ENCODE assay signal across 26 cellular contexts in the genomic region with DNA sequence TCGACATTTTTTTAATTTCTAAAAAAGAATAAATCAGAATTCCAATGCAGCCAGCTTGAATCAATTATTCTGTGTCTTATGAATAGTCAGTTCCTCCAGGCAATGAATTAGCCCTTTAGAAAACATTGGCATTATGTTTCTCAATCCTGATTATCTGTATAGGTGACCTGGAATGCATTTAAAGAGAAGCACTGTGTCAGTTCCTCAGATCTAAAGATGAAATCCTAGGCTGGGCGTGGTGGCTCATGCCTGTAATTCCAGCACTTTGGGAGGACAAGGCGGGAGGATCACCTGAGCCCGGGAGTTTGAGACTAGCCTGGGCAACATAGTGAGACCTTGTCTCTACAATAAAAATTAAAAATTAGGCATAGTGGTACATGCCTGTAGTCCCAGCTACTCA. TPM values are rescaled to one million over a fixed set of nuclear protein-coding genes. Genes with fewer than 3 reads are reported as not detected.
DNase-seq lines count a peak whose midpoint lies in the region; FAIRE-seq and TF ChIP-seq lines count a peak whose summit lies in the region.
"Had no signal": no experiment of that assay in that cellular context is flagged by ENCODE, and none has a peak within 500 bp of the region (broad histone marks: within the 10 kb centered on the region; RNA-seq: fewer than 3 reads in every experiment).

No MANE protein-coding gene starts in this region.

- intact Hi-C loops in endothelial cell of umbilical vein (cut with micrococcal nuclease) = no loop called here

- H3K79me2 ChIP-seq in endothelial cell of umbilical vein (ENCODE audit: control insufficient read depth, insufficient read depth, low read length) (no peaks in the 10 kb centered on the region), trophoblast cell (ENCODE audit: control insufficient read depth, insufficient read depth, low read length, poor library complexity) (no peaks in the 10 kb centered on the region)

- no peak overlapping the region for H4K12ac ChIP-seq in trophoblast cell (ENCODE audit: low read depth, low read length)

- H4K8ac ChIP-seq in trophoblast cell (ENCODE audit: low read depth, low read length) = no peak overlapping the region

- H2BK12ac ChIP-seq in trophoblast cell (ENCODE audit: low read length) = no peak overlapping the region

- H2AFZ ChIP-seq in endothelial cell of umbilical vein (ENCODE audit: low read depth, low read length) = no peak overlapping the region
- no peak overlapping the region for H2AFZ ChIP-seq in trophoblast cell (ENCODE audit: insufficient read depth, low read length, poor library complexity)

- H3K4me1 Mint-ChIP-seq in activated CD4-positive, alpha-beta T cell treated with anti-CD3 and anti-CD28 coated beads, Interleukin-2, amount 10 ng/mL, durations not matched to agents 7 days and 5 days = no peaks in the 10 kb centered on the region
- H3K4me1 Mint-ChIP-seq: CD14-positive monocyte; CD8-positive, alpha-beta memory T cell had no signal

- POLR2A ChIA-PET in endothelial cell of umbilical vein (lab: Charles Lee) = no interaction called here
- POLR2A ChIA-PET in activated CD4-positive, alpha-beta T cell treated with anti-CD3 and anti-CD28 coated beads, Interleukin-2, amount 10 ng/mL, durations not matched to agents 7 days and 5 days (lab: Charles Lee) = no interaction called here

- H3K4me2 ChIP-seq in endothelial cell of umbilical vein (ENCODE audit: insufficient read depth, low read length) (no peak overlapping the region), trophoblast cell (ENCODE audit: low read length) (no peak overlapping the region)
- H3K4me2 ChIP-seq: BLaER1 had no signal

- dilution Hi-C loops in endothelial cell of umbilical vein (cut with MboI; ENCODE audit: extremely low pct_ligation_motif_present, low sequenced_read_pairs) = no loop called here

- peaks cover 19% of the 10 kb centered on the region for H3K36me3 Mint-ChIP-seq in activated CD4-positive, alpha-beta T cell treated with anti-CD3 and anti-CD28 coated beads, Interleukin-2, amount 10 ng/mL, durations not matched to agents 7 days and 5 days (ENCODE audit: low read depth)
- H3K36me3 Mint-ChIP-seq: CD4-positive, alpha-beta memory T cell; CD4-positive, CD25-positive, alpha-beta regulatory T cell had no signal

- H3K9me3 ChIP-seq in HAP-1 (no peaks in the 10 kb centered on the region), SK-N-MC (ENCODE audit: low read depth, low read length) (no peaks in the 10 kb centered on the region), endothelial cell of umbilical vein (replicated peaks; ENCODE audit: control insufficient read depth, insufficient read depth, low read length) (no peaks in the 10 kb centered on the region), trophoblast cell (ENCODE audit: insufficient read depth, low read depth, low read length) (no peaks in the 10 kb centered on the region)
- H3K9me3 ChIP-seq: BE2C, BLaER1 had no signal

- H3K27ac Mint-ChIP-seq in activated CD4-positive, alpha-beta T cell treated with anti-CD3 and anti-CD28 coated beads, Interleukin-2, amount 10 ng/mL, durations not matched to agents 7 days and 5 days = no peak overlapping the region
- H3K27ac Mint-ChIP-seq: CD4-positive, alpha-beta memory T cell; CD4-positive, CD25-positive, alpha-beta regulatory T cell; CD8-positive, alpha-beta memory T cell had no signal

- TF ChIP-seq CTCF in endothelial cell of umbilical vein (IDR thresholded peaks at IDR 0.05; ENCODE audit: extremely low read depth in 1 of 2, insufficient read depth in 1 of 2, low read depth in 1 of 2, low read length in 2 of 2) = no peak

- in situ Hi-C loops in HAP-1 (cut with MboI; ENCODE audit: low sequenced_read_pairs) = no loop called here

- H3K9me3 Mint-ChIP-seq in activated CD4-positive, alpha-beta T cell treated with anti-CD3 and anti-CD28 coated beads, Interleukin-2, amount 10 ng/mL, durations not matched to agents 7 days and 5 days = no peaks in the 10 kb centered on the region
- H3K9me3 Mint-ChIP-seq: CD4-positive, CD25-positive, alpha-beta regulatory T cell; CD8-positive, alpha-beta memory T cell had no signal

- CTCF ChIA-PET in endothelial cell of umbilical vein (lab: Charles Lee) = interaction anchor here (0.9 to 1.1 kb wide), 2 partner anchors 10 to 186 kb away, joined by 3 read pairs; no protein-coding TSS in a partner anchor
- CTCF ChIA-PET in activated CD4-positive, alpha-beta T cell treated with anti-CD3 and anti-CD28 coated beads, Interleukin-2, amount 10 ng/mL, durations not matched to agents 7 days and 5 days (lab: Charles Lee) = interaction anchor here (0.6 to 1.2 kb wide), 2 partner anchors 11 to 22 kb away, joined by 3 read pairs; no protein-coding TSS in a partner anchor

- no CpG with 5 or more reads among the region's 4 CpGs for WGBS in trophoblast cell (ENCODE audit: extremely low coverage, insufficient coverage, insufficient read length)

- H3K79me1 ChIP-seq in trophoblast cell (ENCODE audit: low read length) = no peaks in the 10 kb centered on the region

- H4K20me1 ChIP-seq in endothelial cell of umbilical vein (replicated peaks; ENCODE audit: control insufficient read depth, extremely low read depth, insufficient read depth, low read length) = no peaks in the 10 kb centered on the region
- H4K20me1 ChIP-seq: BLaER1 had no signal

- no peaks in the 10 kb centered on the region for H3K27me3 Mint-ChIP-seq in activated CD4-positive, alpha-beta T cell treated with anti-CD3 and anti-CD28 coated beads, Interleukin-2, amount 10 ng/mL, durations not matched to agents 7 days and 5 days
- H3K27me3 Mint-ChIP-seq: CD4-positive, alpha-beta memory T cell; CD4-positive, CD25-positive, alpha-beta regulatory T cell; CD8-positive, alpha-beta memory T cell had no signal

- no peak overlapping the region for H3K4me3 Mint-ChIP-seq in activated CD4-positive, alpha-beta T cell treated with anti-CD3 and anti-CD28 coated beads, Interleukin-2, amount 10 ng/mL, durations not matched to agents 7 days and 5 days
- H3K4me3 Mint-ChIP-seq: CD14-positive monocyte; CD4-positive, alpha-beta memory T cell; CD4-positive, CD25-positive, alpha-beta regulatory T cell had no signal

- H3K9ac ChIP-seq in SK-N-MC (ENCODE audit: insufficient read length) (no peak overlapping the region), endothelial cell of umbilical vein (replicated peaks; ENCODE audit: extremely low read depth, insufficient read depth, low read length) (no peak overlapping the region), trophoblast cell (ENCODE audit: low read length) (no peak overlapping the region)
- H3K9ac ChIP-seq: BLaER1 had no signal

- H3K4me3 ChIP-seq in HAP-1 = no peak overlapping the region
- no peak overlapping the region for H3K4me3 ChIP-seq in SK-N-MC
- no peak overlapping the region for H3K4me3 ChIP-seq in endothelial cell of umbilical vein (replicated peaks in 1 of 3; ENCODE audit: insufficient read depth in 1 of 3, low read depth in 1 of 3, low read length in 3 of 3)
- H3K4me3 ChIP-seq in trophoblast cell (ENCODE audit: low read depth, low read length) = no peak overlapping the region
- H3K4me3 ChIP-seq: BLaER1 had no signal

- H3K14ac ChIP-seq in trophoblast cell (ENCODE audit: low read length) = no peak overlapping the region

- BruUV-seq in endothelial cell of umbilical vein (replicated peaks; lab: Mats Ljungman, UMichigan) = no TSS peak

- H3K27ac ChIP-seq in SK-N-MC (0 out of 2 replicates have a peak overlapping the region, but pooled peaks have one; percentile 51), endothelial cell of umbilical vein (ENCODE audit: insufficient read depth, low read depth, low read length) (no peak overlapping the region), trophoblast cell (ENCODE audit: low read depth, low read length) (no peak overlapping the region)
- H3K27ac ChIP-seq: BLaER1 had no signal

- H2BK5ac ChIP-seq in trophoblast cell (ENCODE audit: low read depth, low read length, poor library complexity) = no peak overlapping the region

- no peak overlapping the region for H2BK120ac ChIP-seq in trophoblast cell (ENCODE audit: insufficient read depth, low read length, poor library complexity)

- H3K4me1 ChIP-seq in HAP-1 (peaks cover 6% of the 10 kb centered on the region; the same call in 1 of the 2 replicates), endothelial cell of umbilical vein (ENCODE audit: control insufficient read depth, extremely low read depth, insufficient read depth, low read length) (peaks cover 4% of the 10 kb centered on the region), trophoblast cell (ENCODE audit: control insufficient read depth in 1 of 2, insufficient read depth in 2 of 2, low read length in 2 of 2) (peaks cover 0 to 3% of the 10 kb centered on the region in 2 experiments)
- H3K4me1 ChIP-seq: BE2C, BLaER1 had no signal

- H3K27me3 ChIP-seq in HAP-1 (ENCODE audit: low read depth) = no peaks in the 10 kb centered on the region
- no peaks in the 10 kb centered on the region for H3K27me3 ChIP-seq in endothelial cell of umbilical vein (ENCODE audit: control insufficient read depth in 2 of 2, insufficient read depth in 2 of 2, low read length in 2 of 2)
- no peaks in the 10 kb centered on the region for H3K27me3 ChIP-seq in trophoblast cell (ENCODE audit: insufficient read depth, low read length)
- H3K27me3 ChIP-seq: BE2C, BLaER1 had no signal

- H3K36me3 ChIP-seq in HAP-1 (replicated peaks) = peaks cover 2% of the 10 kb centered on the region; the same call in 1 of the 2 replicates
- H3K36me3 ChIP-seq in SK-N-MC (ENCODE audit: insufficient read depth, low read length) = peaks cover 8% of the 10 kb centered on the region; the same call in 1 of the 2 replicates
- H3K36me3 ChIP-seq in endothelial cell of umbilical vein (ENCODE audit: control insufficient read depth in 2 of 2, extremely low read depth in 1 of 2, insufficient read depth in 2 of 2, low read length in 2 of 2) = no peaks in the 10 kb centered on the region
- H3K36me3 ChIP-seq in trophoblast cell (ENCODE audit: control insufficient read depth in 1 of 2, insufficient read depth in 2 of 2, low read length in 2 of 2) = peaks cover 0 to 2% of the 10 kb centered on the region in 2 experiments
- H3K36me3 ChIP-seq: BE2C had no signal

- H3K9me1 ChIP-seq in endothelial cell of umbilical vein (replicated peaks; ENCODE audit: control insufficient read depth, extremely low read depth, insufficient read depth, low read length) = no peaks in the 10 kb centered on the region

- DNase-seq in HAP-1 (ENCODE audit: low spot score in 2 of 2) (peak; percentile 50 to 66), SK-N-MC (ENCODE audit: low read depth, low spot score) (no peak), endothelial cell of umbilical vein (ENCODE audit: low read depth, low spot score) (no peak), trophoblast cell (peak; percentile 1 to 62), NOMO-1 (lab: John Stamatoyannopoulos, UW; ENCODE audit: unreplicated experiment in 2 of 2) (no peak), NCI-H1436 treated with DMSO at 0.1 percent for 48 hours (lab: John Stamatoyannopoulos, UW) (no peak)
- no peak for DNase-seq in activated naive CD4-positive, alpha-beta T cell (lab: John Stamatoyannopoulos, UW)
- DNase-seq in activated CD4-positive, alpha-beta T cell treated with anti-CD3 and anti-CD28 coated beads, Interleukin-2, amount 10 ng/mL, durations not matched to agents 7 days and 5 days = no peak
- DNase-seq: 8988T; ACHN; BE2C; C1 segment of cervical spinal cord; Calu3; CD4-positive, alpha-beta memory T cell; CD4-positive, CD25-positive, alpha-beta regulatory T cell; CD8-positive, alpha-beta memory T cell; COR-L47; DMS79 treated with DMSO at 0.1 percent for 48 hours; GF-D8 had no signal

- H3K4ac ChIP-seq in trophoblast cell (ENCODE audit: low read depth, low read length) = no peak overlapping the region

- TF ChIP-seq POLR2A in endothelial cell of umbilical vein (IDR thresholded peaks at IDR 0.05; ENCODE audit: low read depth, low read length) = no peak

- no peak overlapping the region for H4K91ac ChIP-seq in trophoblast cell (ENCODE audit: low read depth, low read length)

- H3K18ac ChIP-seq in trophoblast cell (ENCODE audit: low read length) = no peak overlapping the region

- no peak overlapping the region for H2AK5ac ChIP-seq in trophoblast cell (ENCODE audit: low read length)

- H3K23ac ChIP-seq in trophoblast cell (ENCODE audit: low read length) = no peak overlapping the region

- peak; percentile 24 for FAIRE-seq in endothelial cell of umbilical vein (lab: Jason Lieb, UNC)
- FAIRE-seq: A204.1, D721Med, G401.6, GM12891, GM19239 had no signal

RNA-seq across cellular contexts. Expression of gene MND1, which starts 43.5 kb away (rescaled TPM):
- total RNA-seq in endothelial cell of umbilical vein = 7.7 and 8.2 TPM in 2 replicates
- 0.32 and 0.66 TPM in 2 replicates for polyA plus RNA-seq in endothelial cell of umbilical vein
- polyA plus RNA-seq in endothelial cell of umbilical vein (2011; cell fraction: cytosol; rRNA removed) = 1.9 and 2.5 TPM in 2 replicates
- 1.8 and 2.4 TPM in 2 replicates for polyA plus RNA-seq in endothelial cell of umbilical vein (2011; cell fraction: nucleus; rRNA removed)
- polyA plus RNA-seq in endothelial cell of umbilical vein (2012) = 1.9 and 6.5 TPM in 2 replicates
- 0.72 TPM in 1 of 2 replicates, not detected in the other for polyA minus RNA-seq in endothelial cell of umbilical vein
- 2.6 TPM for polyA minus RNA-seq in endothelial cell of umbilical vein (2011; cell fraction: cytosol; rRNA and poly(A)+ RNA removed)
- 0.96 and 1.1 TPM in 2 replicates for polyA minus RNA-seq in endothelial cell of umbilical vein (2011; cell fraction: nucleus; rRNA and poly(A)+ RNA removed)
- polyA plus RNA-seq in trophoblast cell (2013) = 11.4 and 13.8 TPM in 2 replicates
- 10 to 100 TPM; 24.2 to 27.6 TPM for total RNA-seq in activated CD4-positive, alpha-beta T cell treated with anti-CD3 and anti-CD28 coated beads, Interleukin-2, amount 10 ng/mL, durations not matched to agents 7 days and 5 days
- total RNA-seq: CD4-positive, alpha-beta memory T cell had no signal
- polyA plus RNA-seq: CD14-positive monocyte had no signal

Comparison
In these comparisons a context has a peak if more than half of its experiments do, and no peak if none do; other contexts are left out.
1. DNase-seq: peak in HAP-1 (2 of 2) and trophoblast cell (2 of 2); none in SK-N-MC (single experiment), endothelial cell of umbilical vein (single experiment), NOMO-1 (0 of 2), NCI-H1436 treated with DMSO at 0.1 percent for 48 hours (single experiment), activated naive CD4-positive, alpha-beta T cell (0 of 4) and activated CD4-positive, alpha-beta T cell treated with anti-CD3 and anti-CD28 coated beads, Interleukin-2, amount 10 ng/mL, durations not matched to agents 7 days and 5 days (single experiment).